Comparison of ENCODE assay signal across 19 cellular contexts in genomic region chr1:173717238-173717637, GRCh38. TPM values are rescaled to one million over a fixed set of nuclear protein-coding genes. Genes with fewer than 3 reads are reported as not detected.
DNase-seq lines count a peak whose midpoint lies in the region; ATAC-seq and TF ChIP-seq lines count a peak whose summit lies in the region.
"Had no signal": no experiment of that assay in that cellular context is flagged by ENCODE, and none has a peak within 500 bp of the region (broad histone marks: within the 10 kb centered on the region; RNA-seq: fewer than 3 reads in every experiment).

No MANE protein-coding gene starts in this region.

- H3K4me3 ChIP-seq in upper lobe of right lung = no peak overlapping the region
- H3K4me3 ChIP-seq: colonic mucosa, esophagus muscularis mucosa had no signal

- H3K4me3 Mint-ChIP-seq in activated naive CD4-positive, alpha-beta T cell treated with anti-CD3 and anti-CD28 coated beads, Interleukin-2, amount 50 U/mL, for 24 hours = peak overlapping the region; percentile 75

- peaks cover 13% of the 10 kb centered on the region for H3K36me3 Mint-ChIP-seq in activated naive CD4-positive, alpha-beta T cell treated with anti-CD3 and anti-CD28 coated beads, Interleukin-2, amount 50 U/mL, for 24 hours

- no peaks in the 10 kb centered on the region for H3K27me3 ChIP-seq in upper lobe of right lung
- H3K27me3 ChIP-seq: colonic mucosa, esophagus muscularis mucosa had no signal

- ATAC-seq in upper lobe of right lung (peak; percentile 38), HG03565 (IDR thresholded peaks at IDR 0.05; ENCODE audit: unreplicated experiment) (no peak), GM21390 (IDR thresholded peaks at IDR 0.05; ENCODE audit: unreplicated experiment) (no peak)

- peaks cover 28% of the 10 kb centered on the region for H3K4me1 ChIP-seq in upper lobe of right lung
- H3K4me1 ChIP-seq: colonic mucosa had no signal

- H3K27ac ChIP-seq in VCaP (peak overlapping the region; percentile 90; the same call in 1 of the 2 replicates), upper lobe of right lung (no peak overlapping the region)
- H3K27ac ChIP-seq: colonic mucosa, esophagus muscularis mucosa had no signal

- intact Hi-C loops in upper lobe of right lung (cut with DNase I) = no loop called here

- peaks cover 50% of the 10 kb centered on the region for H3K4me1 Mint-ChIP-seq in activated naive CD4-positive, alpha-beta T cell treated with anti-CD3 and anti-CD28 coated beads, Interleukin-2, amount 50 U/mL, for 24 hours

- H3K9me3 ChIP-seq in upper lobe of right lung = no peaks in the 10 kb centered on the region
- H3K9me3 ChIP-seq: colonic mucosa, esophagus muscularis mucosa had no signal

- TF ChIP-seq CTCF in VCaP (conservative IDR thresholded peaks at IDR 0.05) (no peak), upper lobe of right lung (IDR thresholded peaks at IDR 0.05) (no peak), GM20000 (IDR thresholded peaks at IDR 0.05; ENCODE audit: extremely low read depth, missing control alignments) (no peak)

- no peak overlapping the region for H3K27ac Mint-ChIP-seq in activated naive CD4-positive, alpha-beta T cell treated with anti-CD3 and anti-CD28 coated beads, Interleukin-2, amount 50 U/mL, for 24 hours

- H3K27me3 Mint-ChIP-seq in activated naive CD4-positive, alpha-beta T cell treated with anti-CD3 and anti-CD28 coated beads, Interleukin-2, amount 50 U/mL, for 24 hours = no peaks in the 10 kb centered on the region

- H3K9me3 Mint-ChIP-seq in activated naive CD4-positive, alpha-beta T cell treated with anti-CD3 and anti-CD28 coated beads, Interleukin-2, amount 50 U/mL, for 24 hours = no peaks in the 10 kb centered on the region

- peaks cover 8% of the 10 kb centered on the region for H3K36me3 ChIP-seq in upper lobe of right lung
- H3K36me3 ChIP-seq: colonic mucosa had no signal

- DNase-seq in activated naive CD4-positive, alpha-beta T cell treated with anti-CD3 and anti-CD28 coated beads, Interleukin-2, amount 50 U/mL, for 16 hours = no peak
- DNase-seq in kidney tubule cell (ENCODE audit: low spot score) (peak; percentile 72), upper lobe of right lung (no peak), GM20000 (ENCODE audit: low spot score) (no peak)
- DNase-seq: colonic mucosa; DMS79; NCI-H146; NCI-H510A; posterior cingulate gyrus; stimulated activated CD4-positive, alpha-beta T cell treated with anti-CD3 and anti-CD28 coated beads, Interleukin-1b, Interleukin-23, amount 100 ng/mL, for 48 hours; T-helper 9 cell; trophoblast cell had no signal

RNA-seq across cellular contexts. Expression of gene KLHL20, which starts 2.5 kb away (rescaled TPM):
- total RNA-seq in upper lobe of right lung = 31.9 TPM

RNA-seq across cellular contexts. Expression of gene ANKRD45, which starts 47.6 kb away (rescaled TPM):
- total RNA-seq in upper lobe of right lung = 0.87 TPM
- total RNA-seq: activated CD8-positive, alpha-beta memory T cell treated with anti-CD3 and anti-CD28 coated beads for 36 hours; RPMI7951 had no signal
